1 cellular context compared by ENCODE assay signal in the genomic region with DNA sequence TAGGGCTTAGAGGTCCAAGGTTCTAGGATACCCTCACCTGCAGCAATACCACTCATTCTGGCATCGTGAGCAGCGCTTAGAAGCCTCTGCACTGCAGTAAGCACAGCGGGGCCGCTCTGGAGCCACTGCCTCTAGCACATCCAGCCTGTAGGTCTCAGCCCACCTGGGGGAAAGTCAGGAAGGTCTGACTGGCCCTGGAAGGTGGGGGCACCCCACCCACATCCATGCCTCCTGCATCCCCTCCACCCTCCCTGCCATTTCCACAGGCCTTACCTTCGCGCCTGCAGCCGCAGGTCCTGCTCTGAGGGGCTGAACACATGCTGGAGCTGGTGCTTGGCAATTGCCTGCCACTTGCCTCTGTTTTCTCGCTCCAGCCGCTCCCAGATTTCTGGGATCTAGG.
TF ChIP-seq lines count a peak whose summit lies in the region.

No MANE protein-coding gene starts in this region.

TF ChIP-seq in HCT116, 20 proteins besides CTCF, POLR2A, EP300 and RAD21 (continued from another document):
- TF ChIP-seq MAX (IDR thresholded peaks at IDR 0.05) (no peak), ZFX (IDR thresholded peaks at IDR 0.05) (no peak)
